In genomic region chr1:208357663-208358507, GRCh38 we compare ENCODE assay signal across 19 cellular contexts.
DNase-seq lines count a peak whose midpoint lies in the region; ATAC-seq, FAIRE-seq and TF ChIP-seq lines count a peak whose summit lies in the region.
"Had no signal": no experiment of that assay in that cellular context is flagged by ENCODE, and none has a peak within 500 bp of the region (broad histone marks: within the 10 kb centered on the region; RNA-seq: fewer than 3 reads in every experiment).

No MANE protein-coding gene starts in this region.

- CTCF ChIA-PET in HepG2 (lab: Yijun Ruan, JAX; ENCODE audit: low intra/inter-chr PET ratio, low total read pairs) = no interaction called here

- H3K36me3 ChIP-seq in bronchial epithelial cell (ENCODE audit: control insufficient read depth, insufficient read depth, low read length) (no peaks in the 10 kb centered on the region), HepG2 (replicated peaks in 1 of 2; ENCODE audit: control insufficient read depth in 1 of 2, insufficient read depth in 2 of 2, low read length in 2 of 2) (no peaks in the 10 kb centered on the region), ovary (no peaks in the 10 kb centered on the region), pancreas (no peaks in the 10 kb centered on the region)
- H3K36me3 ChIP-seq: BLaER1 treated with 17β-estradiol and CSF1 and Interleukin-3, amounts not matched to agents 10 nM and 100 nM had no signal

- no peak overlapping the region for H3K4me3 ChIP-seq in bronchial epithelial cell (ENCODE audit: low read depth, low read length)
- H3K4me3 ChIP-seq in HepG2 (replicated peaks in 1 of 3; ENCODE audit: insufficient read depth in 1 of 3, low read depth in 2 of 3, low read length in 3 of 3) = no peak overlapping the region
- H3K4me3 ChIP-seq in ovary = no peak overlapping the region
- no peak overlapping the region for H3K4me3 ChIP-seq in pancreas
- H3K4me3 ChIP-seq: BLaER1 treated with 17β-estradiol and CSF1 and Interleukin-3, amounts not matched to agents 10 nM and 100 nM; GM23338 had no signal

- no peaks in the 10 kb centered on the region for H3K27me3 ChIP-seq in bronchial epithelial cell (ENCODE audit: control insufficient read depth, insufficient read depth, low read length)
- no peaks in the 10 kb centered on the region for H3K27me3 ChIP-seq in HepG2 (ENCODE audit: control insufficient read depth in 1 of 2, insufficient read depth in 2 of 2, low read length in 2 of 2)
- H3K27me3 ChIP-seq in ovary = no peaks in the 10 kb centered on the region
- no peaks in the 10 kb centered on the region for H3K27me3 ChIP-seq in pancreas
- H3K27me3 ChIP-seq: BLaER1 treated with 17β-estradiol and CSF1 and Interleukin-3, amounts not matched to agents 10 nM and 100 nM had no signal

- no peaks in the 10 kb centered on the region for H4K20me1 ChIP-seq in HepG2 (ENCODE audit: insufficient read depth, low read length)
- H4K20me1 ChIP-seq: BLaER1 treated with 17β-estradiol and CSF1 and Interleukin-3, amounts not matched to agents 10 nM and 100 nM had no signal

- no peak for TF ChIP-seq RAD21 in HepG2 (CRISPR knock-in tag; IDR thresholded peaks at IDR 0.05)

- under 1% methylated on average over 8 of the region's 8 CpGs for WGBS in HepG2 (ENCODE audit: low lambda C conversion rate)
- WGBS in ovary, 3 donors = 24 to 38% (median 28%) methylated on average over 8 of the region's 8 CpGs
- WGBS in pancreas, 2 donors = 33 to 35% methylated on average over 8 of the region's 8 CpGs

- intact Hi-C loops in left colon (cut with DNase I, micrococcal nuclease) (no loop called here), HepG2 (cut with micrococcal nuclease; ENCODE audit: unreplicated experiment) (loop anchor here (10.0 kb wide), 1 partner anchor 997 kb away; no protein-coding TSS in a partner anchor), ovary (cut with DNase I) (no loop called here), pancreas (cut with DNase I) (no loop called here)

- in situ Hi-C loops in HepG2 (cut with HindIII; ENCODE audit: extremely low pct_ligation_motif_present, low pct_unique_long_range_greater_than_20kb) = no loop called here

- DNase-seq in GM12892 (ENCODE audit: insufficient read length) (no peak), bronchial epithelial cell (ENCODE audit: low read depth) (no peak), left colon (no peak), HepG2 (ENCODE audit: low spot score) (no peak), ovary (no peak), pancreas (no peak), superior temporal gyrus (ENCODE audit: extremely low spot score) (no peak)
- DNase-seq: 8988T; Calu3; CD8-positive, alpha-beta T cell; DMS79 treated with DMSO at 0.1 percent for 48 hours; GF-D8; HCEC 1CT; IMR-90 had no signal

- TF ChIP-seq POLR2A in GM12892 (IDR thresholded peaks at IDR 0.05; ENCODE audit: low read depth, low read length) = no peak
- TF ChIP-seq POLR2A in HepG2 (IDR thresholded peaks at IDR 0.05; ENCODE audit: insufficient read depth in 1 of 2, low read depth in 2 of 2, low read length in 2 of 2) = no peak
- TF ChIP-seq POLR2A in ovary (IDR thresholded peaks at IDR 0.05) = no peak

- POLR2A ChIA-PET in HepG2 (lab: Yijun Ruan, JAX) = no interaction called here

- no peaks in the 10 kb centered on the region for H3K79me2 ChIP-seq in HepG2 (ENCODE audit: insufficient read depth, low read length)

- H3K9me3 ChIP-seq in HepG2 (ENCODE audit: low read length) (no peaks in the 10 kb centered on the region), ovary (no peaks in the 10 kb centered on the region), pancreas (no peaks in the 10 kb centered on the region)

- H3K27ac ChIP-seq in HepG2 (ENCODE audit: extremely low read length, insufficient read depth, low read length) = no peak overlapping the region
- no peak overlapping the region for H3K27ac ChIP-seq in ovary
- H3K27ac ChIP-seq in pancreas = no peak overlapping the region
- H3K27ac ChIP-seq: BLaER1 treated with 17β-estradiol and CSF1 and Interleukin-3, amounts not matched to agents 10 nM and 100 nM; HL-60 had no signal

- TF ChIP-seq EP300 in HepG2 (IDR thresholded peaks at IDR 0.05; ENCODE audit: low read depth in 2 of 2, low read length in 2 of 2) = no peak
- TF ChIP-seq EP300 in HepG2 (CRISPR knock-in tag; IDR thresholded peaks at IDR 0.05; ENCODE audit: borderline replicate concordance) = no peak
- TF ChIP-seq EP300 in ovary (IDR thresholded peaks at IDR 0.05) = no peak

- no peak overlapping the region; the same call in 1 of the 2 replicates for H3K4me2 ChIP-seq in HepG2 (ENCODE audit: low read depth, low read length)
- H3K4me2 ChIP-seq: BLaER1 treated with 17β-estradiol and CSF1 and Interleukin-3, amounts not matched to agents 10 nM and 100 nM; GM23338 had no signal

- H3K4me1 ChIP-seq in HepG2 (ENCODE audit: insufficient read depth, low read length) (no peaks in the 10 kb centered on the region), ovary (ENCODE audit: insufficient read depth) (no peaks in the 10 kb centered on the region), pancreas (no peaks in the 10 kb centered on the region)

- ATAC-seq in left colon (peak; percentile 32), HepG2 (0 out of 3 replicates have a peak, but pooled peaks have one; percentile 37), GM18870 (IDR thresholded peaks at IDR 0.05; ENCODE audit: unreplicated experiment) (no peak), pancreas (no peak)
- ATAC-seq: CD8-positive, alpha-beta T cell; GM23338 had no signal

- TF ChIP-seq CTCF in bronchial epithelial cell (IDR thresholded peaks at IDR 0.05; ENCODE audit: insufficient read depth, low read length, severe bottlenecking) = no peak
- no peak for TF ChIP-seq CTCF in HepG2 (CRISPR knock-in tag; IDR thresholded peaks at IDR 0.05)
- TF ChIP-seq CTCF in ovary (IDR thresholded peaks at IDR 0.05) = no peak
- TF ChIP-seq CTCF in pancreas (IDR thresholded peaks at IDR 0.05) = no peak

- FAIRE-seq in GM12892 (lab: Jason Lieb, UNC) (peak; percentile 27), bronchial epithelial cell (lab: Jason Lieb, UNC) (peak; percentile 28), HepG2 (lab: Jason Lieb, UNC) (no peak), pancreas (lab: Jason Lieb, UNC) (no peak)
- FAIRE-seq: H54 had no signal

- no peak overlapping the region for H2AFZ ChIP-seq in HepG2 (ENCODE audit: low read length)
- H2AFZ ChIP-seq: GM23338 had no signal

- no TSS peak for BruUV-seq in HepG2 (replicated peaks; lab: Mats Ljungman, UMichigan)

- H3K9ac ChIP-seq in HepG2 (ENCODE audit: insufficient read depth, low read depth, low read length) = no peak overlapping the region
- H3K9ac ChIP-seq: BLaER1 treated with 17β-estradiol and CSF1 and Interleukin-3, amounts not matched to agents 10 nM and 100 nM had no signal

TF ChIP-seq in HepG2, 621 proteins besides CTCF, POLR2A, EP300 and RAD21:
- TF ChIP-seq ZNF747 (CRISPR knock-in tag; IDR thresholded peaks at IDR 0.05; ENCODE audit: borderline replicate concordance) (no peak), HDAC2 (CRISPR knock-in tag; IDR thresholded peaks at IDR 0.05) (no peak), TOPORS (CRISPR knock-in tag; IDR thresholded peaks at IDR 0.05) (no peak), ZNF263 (CRISPR knock-in tag; IDR thresholded peaks at IDR 0.05) (no peak)

Comparison
In these comparisons a context has a peak if more than half of its experiments do, and no peak if none do; other contexts are left out.
1. ATAC-seq: peak in left colon (single experiment) and HepG2 (single experiment); none in GM18870 (single experiment) and pancreas (0 of 4).